Comparison of ENCODE assay signal across 3 cellular contexts in genomic region chr7:28224172-28224571, GRCh38.
A peak's percentile ranks its signal among the peaks of the same experiment; 100 is the strongest.
TF ChIP-seq lines count a peak whose summit lies in the region.

No MANE protein-coding gene starts in this region.

TF ChIP-seq in SK-N-SH, 30 proteins besides CTCF, POLR2A, EP300 and RAD21:
- TF ChIP-seq EZH2phosphoT487 (IDR thresholded peaks at IDR 0.05; ENCODE audit: borderline replicate concordance, low read depth) (no peak), GATA2 (CRISPR knock-in tag; IDR thresholded peaks at IDR 0.05) (peak; percentile 73), GABPA (IDR thresholded peaks at IDR 0.05; ENCODE audit: low read depth) (no peak), CHD2 (IDR thresholded peaks at IDR 0.05; ENCODE audit: low read length, partially characterized antibody) (no peak), JUND (IDR thresholded peaks at IDR 0.05) (no peak)
- TF ChIP-seq, protein P1, sequence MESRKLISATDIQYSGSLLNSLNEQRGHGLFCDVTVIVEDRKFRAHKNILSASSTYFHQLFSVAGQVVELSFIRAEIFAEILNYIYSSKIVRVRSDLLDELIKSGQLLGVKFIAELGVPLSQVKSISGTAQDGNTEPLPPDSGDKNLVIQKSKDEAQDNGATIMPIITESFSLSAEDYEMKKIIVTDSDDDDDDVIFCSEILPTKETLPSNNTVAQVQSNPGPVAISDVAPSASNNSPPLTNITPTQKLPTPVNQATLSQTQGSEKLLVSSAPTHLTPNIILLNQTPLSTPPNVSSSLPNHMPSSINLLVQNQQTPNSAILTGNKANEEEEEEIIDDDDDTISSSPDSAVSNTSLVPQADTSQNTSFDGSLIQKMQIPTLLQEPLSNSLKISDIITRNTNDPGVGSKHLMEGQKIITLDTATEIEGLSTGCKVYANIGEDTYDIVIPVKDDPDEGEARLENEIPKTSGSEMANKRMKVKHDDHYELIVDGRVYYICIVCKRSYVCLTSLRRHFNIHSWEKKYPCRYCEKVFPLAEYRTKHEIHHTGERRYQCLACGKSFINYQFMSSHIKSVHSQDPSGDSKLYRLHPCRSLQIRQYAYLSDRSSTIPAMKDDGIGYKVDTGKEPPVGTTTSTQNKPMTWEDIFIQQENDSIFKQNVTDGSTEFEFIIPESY (IDR thresholded peaks at IDR 0.05; ENCODE audit: borderline replicate concordance, low read depth) = no peak

TF ChIP-seq in SK-N-SH treated with all-trans-retinoic acid at 6 μM for 48 hours, 23 proteins besides CTCF, POLR2A, EP300 and RAD21 (continues in another document):
- TF ChIP-seq RARB (CRISPR knock-in tag; IDR thresholded peaks at IDR 0.05) (no peak), CREB5 (CRISPR knock-in tag; IDR thresholded peaks at IDR 0.05; ENCODE audit: low read depth) (no peak), OSR1 (CRISPR knock-in tag; IDR thresholded peaks at IDR 0.05) (no peak), ESRRG (CRISPR knock-in tag; IDR thresholded peaks at IDR 0.05) (no peak), BACH2 (CRISPR knock-in tag; IDR thresholded peaks at IDR 0.05; ENCODE audit: borderline replicate concordance) (no peak), CSDC2 (CRISPR knock-in tag; IDR thresholded peaks at IDR 0.05) (no peak), SNAI2 (CRISPR knock-in tag; IDR thresholded peaks at IDR 0.05) (no peak), TSHZ2 (CRISPR knock-in tag; IDR thresholded peaks at IDR 0.05) (no peak), ZNF8 (CRISPR knock-in tag; IDR thresholded peaks at IDR 0.05) (no peak), TCF4 (CRISPR knock-in tag; IDR thresholded peaks at IDR 0.05; ENCODE audit: borderline replicate concordance) (no peak), CSRNP3 (CRISPR knock-in tag; IDR thresholded peaks at IDR 0.05) (no peak), ZC3H10 (CRISPR knock-in tag; IDR thresholded peaks at IDR 0.05) (no peak), GLIS3 (CRISPR knock-in tag; IDR thresholded peaks at IDR 0.05) (no peak)
- TF ChIP-seq, protein P2, sequence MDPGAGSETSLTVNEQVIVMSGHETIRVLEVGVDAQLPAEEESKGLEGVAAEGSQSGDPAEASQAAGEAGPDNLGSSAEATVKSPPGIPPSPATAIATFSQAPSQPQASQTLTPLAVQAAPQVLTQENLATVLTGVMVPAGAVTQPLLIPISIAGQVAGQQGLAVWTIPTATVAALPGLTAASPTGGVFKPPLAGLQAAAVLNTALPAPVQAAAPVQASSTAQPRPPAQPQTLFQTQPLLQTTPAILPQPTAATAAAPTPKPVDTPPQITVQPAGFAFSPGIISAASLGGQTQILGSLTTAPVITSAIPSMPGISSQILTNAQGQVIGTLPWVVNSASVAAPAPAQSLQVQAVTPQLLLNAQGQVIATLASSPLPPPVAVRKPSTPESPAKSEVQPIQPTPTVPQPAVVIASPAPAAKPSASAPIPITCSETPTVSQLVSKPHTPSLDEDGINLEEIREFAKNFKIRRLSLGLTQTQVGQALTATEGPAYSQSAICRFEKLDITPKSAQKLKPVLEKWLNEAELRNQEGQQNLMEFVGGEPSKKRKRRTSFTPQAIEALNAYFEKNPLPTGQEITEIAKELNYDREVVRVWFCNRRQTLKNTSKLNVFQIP (CRISPR knock-in tag; IDR thresholded peaks at IDR 0.05; ENCODE audit: borderline replicate concordance, low read depth) = no peak
- TF ChIP-seq, protein P3, sequence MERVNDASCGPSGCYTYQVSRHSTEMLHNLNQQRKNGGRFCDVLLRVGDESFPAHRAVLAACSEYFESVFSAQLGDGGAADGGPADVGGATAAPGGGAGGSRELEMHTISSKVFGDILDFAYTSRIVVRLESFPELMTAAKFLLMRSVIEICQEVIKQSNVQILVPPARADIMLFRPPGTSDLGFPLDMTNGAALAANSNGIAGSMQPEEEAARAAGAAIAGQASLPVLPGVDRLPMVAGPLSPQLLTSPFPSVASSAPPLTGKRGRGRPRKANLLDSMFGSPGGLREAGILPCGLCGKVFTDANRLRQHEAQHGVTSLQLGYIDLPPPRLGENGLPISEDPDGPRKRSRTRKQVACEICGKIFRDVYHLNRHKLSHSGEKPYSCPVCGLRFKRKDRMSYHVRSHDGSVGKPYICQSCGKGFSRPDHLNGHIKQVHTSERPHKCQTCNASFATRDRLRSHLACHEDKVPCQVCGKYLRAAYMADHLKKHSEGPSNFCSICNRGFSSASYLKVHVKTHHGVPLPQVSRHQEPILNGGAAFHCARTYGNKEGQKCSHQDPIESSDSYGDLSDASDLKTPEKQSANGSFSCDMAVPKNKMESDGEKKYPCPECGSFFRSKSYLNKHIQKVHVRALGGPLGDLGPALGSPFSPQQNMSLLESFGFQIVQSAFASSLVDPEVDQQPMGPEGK (CRISPR knock-in tag; IDR thresholded peaks at IDR 0.05; ENCODE audit: borderline replicate concordance) = no peak

TF ChIP-seq in H1, 55 proteins besides CTCF, POLR2A, EP300 and RAD21:
- no peak for TF ChIP-seq HDAC2 (IDR thresholded peaks at IDR 0.05; ENCODE audit: borderline replicate concordance in 1 of 2, low read depth in 2 of 2, low read length in 2 of 2)
- TF ChIP-seq CEBPB (IDR thresholded peaks at IDR 0.05; ENCODE audit: low read depth, low read length) = no peak
- TF ChIP-seq BCL11A (IDR thresholded peaks at IDR 0.05; ENCODE audit: low read depth in 2 of 2, low read length in 2 of 2) = no peak
- no peak for TF ChIP-seq FOSL1 (IDR thresholded peaks at IDR 0.05; ENCODE audit: insufficient read depth, low read depth, low read length)
- TF ChIP-seq EGR1 (IDR thresholded peaks at IDR 0.05; ENCODE audit: borderline replicate concordance, low read depth, low read length) = no peak
- TF ChIP-seq GABPA (IDR thresholded peaks at IDR 0.05; ENCODE audit: borderline replicate concordance, insufficient read depth, low read length) = no peak
- no peak for TF ChIP-seq CBX5 (IDR thresholded peaks at IDR 0.05; ENCODE audit: low read depth, low read length)
